ENCODE assay signal across 8 cellular contexts in the genomic region with DNA sequence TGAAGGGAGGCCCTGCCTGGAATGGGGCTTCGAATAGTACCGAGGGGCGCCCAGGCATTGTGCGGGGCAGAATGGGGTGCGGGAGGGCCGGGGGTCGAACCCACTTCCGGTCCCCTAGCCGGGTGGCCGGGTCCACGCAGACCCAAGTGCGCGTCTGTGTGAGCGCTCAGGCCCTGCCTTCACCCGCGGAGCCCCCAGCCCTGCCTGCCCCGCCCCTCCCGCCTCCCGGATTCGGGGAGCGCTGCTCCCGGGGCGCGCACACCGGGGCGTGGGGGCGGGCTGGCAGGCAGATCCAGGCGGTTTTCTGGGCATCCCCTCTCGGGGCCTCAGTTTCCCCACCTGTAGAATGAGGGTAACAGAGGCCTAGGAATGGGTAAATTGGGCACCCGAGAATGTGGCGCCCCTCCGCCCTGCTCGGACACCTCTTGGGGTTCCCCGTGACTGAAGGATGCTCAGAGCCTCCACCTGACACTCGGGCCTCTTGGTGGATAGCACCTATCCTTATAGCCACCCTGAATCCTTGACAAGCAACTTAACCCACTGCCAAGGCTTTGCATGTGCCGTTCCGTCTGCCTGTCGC. TPM values are rescaled to one million over a fixed set of nuclear protein-coding genes. Genes with fewer than 3 reads are reported as not detected.
A peak's percentile ranks its signal among the peaks of the same experiment; 100 is the strongest.
DNase-seq lines count a peak whose midpoint lies in the region; ATAC-seq and TF ChIP-seq lines count a peak whose summit lies in the region.

No MANE protein-coding gene starts in this region.

- H3K36me3 ChIP-seq in SK-N-SH (replicated peaks in 1 of 2; ENCODE audit: control insufficient read depth in 1 of 2, insufficient read depth in 2 of 2, low read length in 1 of 2) (peaks cover 0 to 20% of the 10 kb centered on the region in 2 experiments), ectodermal cell (ENCODE audit: control insufficient read depth, insufficient read depth, low read length) (no peaks in the 10 kb centered on the region)

- ATAC-seq in HG03521 (IDR thresholded peaks at IDR 0.05; ENCODE audit: unreplicated experiment) (no peak), HG02571 (IDR thresholded peaks at IDR 0.05; ENCODE audit: unreplicated experiment) (no peak)

- H3K4me1 Mint-ChIP-seq in nephron progenitor cell: peaks cover 40% of the 10 kb centered on the region

- peak overlapping the region; percentile 89 to 93 for H3K4me3 ChIP-seq in SK-N-SH (ENCODE audit: low read depth in 2 of 2, low read length in 1 of 2)
- H3K4me3 ChIP-seq in ectodermal cell (ENCODE audit: insufficient read depth, low read depth, low read length): peak overlapping the region; percentile 70

- POLR2A ChIA-PET in SK-N-SH (lab: Yijun Ruan, JAX): no interaction called here

- TF ChIP-seq CTCF in SK-N-SH (IDR thresholded peaks at IDR 0.05) (no peak), nephron progenitor cell (IDR thresholded peaks at IDR 0.05) (no peak)

- H3K4me3 Mint-ChIP-seq in nephron progenitor cell: peak overlapping the region; percentile 92

- TF ChIP-seq RAD21 in SK-N-SH (IDR thresholded peaks at IDR 0.05; ENCODE audit: low read length): no peak

- H3K27me3 Mint-ChIP-seq in nephron progenitor cell (ENCODE audit: low read depth, poor library complexity): no peaks in the 10 kb centered on the region

- no peaks in the 10 kb centered on the region for H3K9me3 ChIP-seq in SK-N-SH
- no peaks in the 10 kb centered on the region for H3K9me3 ChIP-seq in ectodermal cell (ENCODE audit: control insufficient read depth, low read length)

- H3K9me2 ChIP-seq in SK-N-SH: no peaks in the 10 kb centered on the region

- peak overlapping the region; percentile 83 for H3K27ac Mint-ChIP-seq in nephron progenitor cell

- H3K27ac ChIP-seq in SK-N-SH (ENCODE audit: low read depth in 2 of 2, low read length in 1 of 2): peak overlapping the region; percentile 85 to 98
- H3K27ac ChIP-seq in ectodermal cell (ENCODE audit: insufficient read depth, low read depth, low read length, poor library complexity, severe bottlenecking): peak overlapping the region; percentile 16

- 3% methylated on average over 8 of the region's 38 CpGs for WGBS in SK-N-SH (ENCODE audit: low lambda C conversion rate)
- 2 to 3% methylated on average over 38 of the region's 38 CpGs for WGBS in ectodermal cell, 2 experiments

- peaks cover 5% of the 10 kb centered on the region for H3K36me3 Mint-ChIP-seq in nephron progenitor cell (ENCODE audit: low read depth)

- CTCF ChIA-PET in SK-N-SH (lab: Yijun Ruan, JAX): interaction anchor here (1.0 to 2.6 kb wide), 3 partner anchors 14 to 41 kb away, joined by 3 to 11 read pairs (median 7); no protein-coding TSS in a partner anchor

- H3K9me3 Mint-ChIP-seq in nephron progenitor cell: no peaks in the 10 kb centered on the region

- H3K4me1 ChIP-seq in SK-N-SH (ENCODE audit: control insufficient read depth in 1 of 2, insufficient read depth in 2 of 2, low read depth in 1 of 2, low read length in 1 of 2): peaks cover 17 to 46% of the 10 kb centered on the region in 2 experiments; a peak in 2 of 4 replicates
- peaks cover 15% of the 10 kb centered on the region for H3K4me1 ChIP-seq in ectodermal cell (ENCODE audit: control insufficient read depth, insufficient read depth, low read length)

- peaks cover 5% of the 10 kb centered on the region; the same call in 1 of the 2 replicates for H4K20me1 ChIP-seq in SK-N-SH (ENCODE audit: insufficient read depth)

- peak overlapping the region; percentile 94 for H3K9ac ChIP-seq in SK-N-SH

- peaks cover 19% of the 10 kb centered on the region for H3F3A ChIP-seq in SK-N-SH (replicated peaks; ENCODE audit: insufficient read depth)

- peak overlapping the region; percentile 97 for H3K4me2 ChIP-seq in SK-N-SH

- no peaks in the 10 kb centered on the region for H3K27me3 ChIP-seq in SK-N-SH (ENCODE audit: insufficient read depth)
- H3K27me3 ChIP-seq in ectodermal cell (ENCODE audit: control insufficient read depth, insufficient read depth, low read length, poor library complexity, severe bottlenecking): no peaks in the 10 kb centered on the region

- DNase-seq in DMS 273 (lab: John Stamatoyannopoulos, UW; ENCODE audit: unreplicated experiment) (peak; percentile 68), DMS 273 treated with DMSO at 0.1 percent for 48 hours (lab: John Stamatoyannopoulos, UW) (no peak), SK-N-SH (peak; percentile 59), nephron progenitor cell (peak; percentile 49), T1000 (lab: John Stamatoyannopoulos, UW) (no peak)

- no peak for TF ChIP-seq EP300 in SK-N-SH (IDR thresholded peaks at IDR 0.05; ENCODE audit: borderline replicate concordance in 1 of 2, low read depth in 1 of 2, low read length in 1 of 2)

- H2AFZ ChIP-seq in SK-N-SH (ENCODE audit: low read depth): peak overlapping the region; percentile 68

- H3K79me2 ChIP-seq in SK-N-SH (ENCODE audit: insufficient read depth): peaks cover 45% of the 10 kb centered on the region

TF ChIP-seq in SK-N-SH, 30 proteins besides CTCF, POLR2A, EP300 and RAD21:
- no peak for TF ChIP-seq NRF1 (IDR thresholded peaks at IDR 0.05; ENCODE audit: low read depth, low read length)
- TF ChIP-seq SMC3 (IDR thresholded peaks at IDR 0.05; ENCODE audit: low read depth, low read length): no peak
- TF ChIP-seq FOXJ3 (CRISPR knock-in tag; IDR thresholded peaks at IDR 0.05): no peak
- no peak for TF ChIP-seq TEAD4 (IDR thresholded peaks at IDR 0.05; ENCODE audit: borderline replicate concordance, insufficient read depth)
- TF ChIP-seq FOSL2 (IDR thresholded peaks at IDR 0.05; ENCODE audit: borderline replicate concordance, low read depth): no peak
- no peak for TF ChIP-seq FOXM1 (IDR thresholded peaks at IDR 0.05; ENCODE audit: low read depth)
- no peak for TF ChIP-seq GABPA (IDR thresholded peaks at IDR 0.05; ENCODE audit: low read depth)

RNA-seq across cellular contexts. Expression of a gene that starts 0.7 kb away (rescaled TPM):
- polyA plus RNA-seq in SK-N-SH (2012; rRNA removed): 27.5 and 36.6 TPM in 2 replicates
- polyA plus RNA-seq in SK-N-SH (2012; cell fraction: cytosol; rRNA removed): 17.4 and 30.3 TPM in 2 replicates
- polyA plus RNA-seq in SK-N-SH (2012; cell fraction: nucleus; rRNA removed): 52.1 and 53.0 TPM in 2 replicates
- polyA plus RNA-seq in ectodermal cell (2013, experiment 1 of 4): 73.4 TPM
- 77.9 TPM for polyA plus RNA-seq in ectodermal cell (2013, experiment 2 of 4)
- 59.4 TPM for polyA plus RNA-seq in ectodermal cell (2013, experiment 3 of 4)
- 63.4 TPM for polyA plus RNA-seq in ectodermal cell (2013, experiment 4 of 4)

RNA-seq across cellular contexts. Expression of a gene that starts 20.0 kb away (rescaled TPM):
- polyA plus RNA-seq in SK-N-SH (2012; rRNA removed): 10.7 and 11.6 TPM in 2 replicates
- 4.4 and 6.7 TPM in 2 replicates for polyA plus RNA-seq in SK-N-SH (2012; cell fraction: cytosol; rRNA removed)
- polyA plus RNA-seq in SK-N-SH (2012; cell fraction: nucleus; rRNA removed): 4.5 and 5.5 TPM in 2 replicates
- 2.1 TPM for polyA plus RNA-seq in ectodermal cell (2013, experiment 1 of 4)
- polyA plus RNA-seq in ectodermal cell (2013, experiment 2 of 4): 2.3 TPM
- polyA plus RNA-seq in ectodermal cell (2013, experiment 3 of 4): 1.7 TPM
- 1.8 TPM for polyA plus RNA-seq in ectodermal cell (2013, experiment 4 of 4)

RNA-seq across cellular contexts. Expression of a gene that starts 39.4 kb away (rescaled TPM):
- polyA plus RNA-seq in SK-N-SH (2012; rRNA removed): 17.5 and 20.6 TPM in 2 replicates
- polyA plus RNA-seq in SK-N-SH (2012; cell fraction: cytosol; rRNA removed): 9.7 and 13.5 TPM in 2 replicates
- polyA plus RNA-seq in SK-N-SH (2012; cell fraction: nucleus; rRNA removed): 8.2 and 8.6 TPM in 2 replicates
- polyA plus RNA-seq in ectodermal cell (2013, experiment 1 of 4): 19.8 TPM
- polyA plus RNA-seq in ectodermal cell (2013, experiment 2 of 4): 19.9 TPM
- polyA plus RNA-seq in ectodermal cell (2013, experiment 3 of 4): 19.3 TPM
- polyA plus RNA-seq in ectodermal cell (2013, experiment 4 of 4): 18.6 TPM

RNA-seq across cellular contexts. Expression of a gene that starts 50.2 kb away (rescaled TPM):
- 9.1 and 9.7 TPM in 2 replicates for polyA plus RNA-seq in SK-N-SH (2012; rRNA removed)
- 7.7 and 10.0 TPM in 2 replicates for polyA plus RNA-seq in SK-N-SH (2012; cell fraction: cytosol; rRNA removed)
- 13.1 and 19.6 TPM in 2 replicates for polyA plus RNA-seq in SK-N-SH (2012; cell fraction: nucleus; rRNA removed)
- 3.2 TPM for polyA plus RNA-seq in ectodermal cell (2013, experiment 1 of 4)
- 2.3 TPM for polyA plus RNA-seq in ectodermal cell (2013, experiment 2 of 4)
- 3.0 TPM for polyA plus RNA-seq in ectodermal cell (2013, experiment 3 of 4)
- polyA plus RNA-seq in ectodermal cell (2013, experiment 4 of 4): 3.3 TPM

RNA-seq across cellular contexts. Expression of a gene that starts 56.1 kb away (rescaled TPM):
- 3.1 and 4.5 TPM in 2 replicates for polyA plus RNA-seq in SK-N-SH (2012; rRNA removed)
- 1.9 and 3.1 TPM in 2 replicates for polyA plus RNA-seq in SK-N-SH (2012; cell fraction: cytosol; rRNA removed)
- 12.8 and 17.8 TPM in 2 replicates for polyA plus RNA-seq in SK-N-SH (2012; cell fraction: nucleus; rRNA removed)
- polyA plus RNA-seq in ectodermal cell (2013, experiment 1 of 4): 9.7 TPM
- 8.0 TPM for polyA plus RNA-seq in ectodermal cell (2013, experiment 2 of 4)
- 6.9 TPM for polyA plus RNA-seq in ectodermal cell (2013, experiment 3 of 4)
- polyA plus RNA-seq in ectodermal cell (2013, experiment 4 of 4): 7.7 TPM

Comparison
In these comparisons a context has a peak if more than half of its experiments do, and no peak if none do; other contexts are left out.
1. DNase-seq: peak in DMS 273 (single experiment), SK-N-SH (single experiment) and nephron progenitor cell (single experiment); none in DMS 273 treated with DMSO at 0.1 percent for 48 hours (single experiment) and T1000 (single experiment).